In the genomic region with DNA sequence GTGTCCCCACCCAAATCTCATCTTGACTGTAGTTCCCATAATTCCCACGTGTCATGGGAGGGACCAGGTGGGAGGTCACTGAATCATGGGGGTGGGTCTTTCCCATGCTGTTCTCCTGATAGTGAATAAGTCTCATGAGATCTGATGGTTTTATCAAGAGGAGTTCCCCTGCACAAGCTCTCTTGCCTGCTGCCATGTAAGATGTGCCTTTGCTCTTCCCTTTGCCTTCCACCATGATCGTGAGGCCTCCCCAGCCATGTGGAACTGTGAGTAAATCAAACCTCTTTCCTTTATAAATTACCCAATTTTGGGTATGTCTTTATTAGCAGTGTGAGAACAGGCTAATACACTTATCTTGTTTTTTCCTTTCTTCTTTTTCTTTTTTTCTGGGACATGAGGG, we compare ENCODE assay signal across 3 cellular contexts.
A peak's percentile ranks its signal among the peaks of the same experiment; 100 is the strongest.
TF ChIP-seq lines count a peak whose summit lies in the region.

No MANE protein-coding gene starts in this region.

TF ChIP-seq in HEK293, 187 proteins besides CTCF, POLR2A, EP300 and RAD21:
- peak; percentile 16 for TF ChIP-seq SETDB1 (IDR thresholded peaks at IDR 0.05; ENCODE audit: insufficient read length, low read length)
- TF ChIP-seq, protein P1, sequence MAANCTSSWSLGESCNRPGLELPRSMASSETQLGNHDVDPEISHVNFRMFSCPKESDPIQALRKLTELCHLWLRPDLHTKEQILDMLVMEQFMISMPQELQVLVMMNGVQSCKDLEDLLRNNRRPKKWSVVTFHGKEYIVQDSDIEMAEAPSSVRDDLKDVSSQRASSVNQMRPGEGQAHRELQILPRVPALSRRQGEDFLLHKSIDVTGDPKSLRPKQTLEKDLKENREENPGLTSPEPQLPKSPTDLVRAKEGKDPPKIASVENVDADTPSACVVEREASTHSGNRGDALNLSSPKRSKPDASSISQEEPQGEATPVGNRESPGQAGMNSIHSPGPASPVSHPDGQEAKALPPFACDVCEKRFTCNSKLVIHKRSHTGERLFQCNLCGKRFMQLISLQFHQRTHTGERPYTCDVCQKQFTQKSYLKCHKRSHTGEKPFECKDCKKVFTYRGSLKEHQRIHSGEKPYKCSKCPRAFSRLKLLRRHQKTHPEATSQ (tag by site-specific recombination; IDR thresholded peaks at IDR 0.05) = 0 out of 2 replicates have a peak, but pooled peaks have one; percentile 48
- TF ChIP-seq, protein P2, sequence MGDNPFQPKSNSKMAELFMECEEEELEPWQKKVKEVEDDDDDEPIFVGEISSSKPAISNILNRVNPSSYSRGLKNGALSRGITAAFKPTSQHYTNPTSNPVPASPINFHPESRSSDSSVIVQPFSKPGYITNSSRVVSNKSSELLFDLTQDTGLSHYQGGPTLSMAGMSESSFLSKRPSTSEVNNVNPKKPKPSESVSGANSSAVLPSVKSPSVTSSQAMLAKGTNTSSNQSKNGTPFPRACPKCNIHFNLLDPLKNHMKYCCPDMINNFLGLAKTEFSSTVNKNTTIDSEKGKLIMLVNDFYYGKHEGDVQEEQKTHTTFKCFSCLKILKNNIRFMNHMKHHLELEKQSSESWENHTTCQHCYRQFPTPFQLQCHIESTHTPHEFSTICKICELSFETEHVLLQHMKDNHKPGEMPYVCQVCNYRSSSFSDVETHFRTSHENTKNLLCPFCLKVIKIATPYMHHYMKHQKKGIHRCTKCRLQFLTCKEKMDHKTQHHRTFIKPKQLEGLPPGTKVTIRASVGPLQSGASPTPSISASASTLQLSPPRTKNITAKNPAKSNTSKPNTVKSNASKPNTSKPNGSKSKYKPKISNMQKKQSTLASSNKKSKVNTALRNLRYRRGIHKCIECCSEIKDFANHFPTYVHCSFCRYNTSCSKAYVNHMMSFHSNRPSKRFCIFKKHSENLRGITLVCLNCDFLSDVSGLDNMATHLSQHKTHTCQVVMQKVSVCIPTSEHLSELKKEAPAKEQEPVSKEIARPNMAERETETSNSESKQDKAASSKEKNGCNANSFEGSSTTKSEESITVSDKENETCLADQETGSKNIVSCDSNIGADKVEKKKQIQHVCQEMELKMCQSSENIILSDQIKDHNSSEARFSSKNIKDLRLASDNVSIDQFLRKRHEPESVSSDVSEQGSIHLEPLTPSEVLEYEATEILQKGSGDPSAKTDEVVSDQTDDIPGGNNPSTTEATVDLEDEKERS (tag by site-specific recombination; IDR thresholded peaks at IDR 0.05) = 0 out of 2 replicates have a peak, but pooled peaks have one; percentile 7

TF ChIP-seq in K562, 482 proteins besides CTCF, POLR2A, EP300 and RAD21:
- TF ChIP-seq ZFP36 (IDR thresholded peaks at IDR 0.05; ENCODE audit: low read depth, low read length, partially characterized antibody) (peak; percentile 13), ZNF431 (CRISPR knock-in tag; IDR thresholded peaks at IDR 0.05) (peak; percentile 96)
- TF ChIP-seq, protein P3, sequence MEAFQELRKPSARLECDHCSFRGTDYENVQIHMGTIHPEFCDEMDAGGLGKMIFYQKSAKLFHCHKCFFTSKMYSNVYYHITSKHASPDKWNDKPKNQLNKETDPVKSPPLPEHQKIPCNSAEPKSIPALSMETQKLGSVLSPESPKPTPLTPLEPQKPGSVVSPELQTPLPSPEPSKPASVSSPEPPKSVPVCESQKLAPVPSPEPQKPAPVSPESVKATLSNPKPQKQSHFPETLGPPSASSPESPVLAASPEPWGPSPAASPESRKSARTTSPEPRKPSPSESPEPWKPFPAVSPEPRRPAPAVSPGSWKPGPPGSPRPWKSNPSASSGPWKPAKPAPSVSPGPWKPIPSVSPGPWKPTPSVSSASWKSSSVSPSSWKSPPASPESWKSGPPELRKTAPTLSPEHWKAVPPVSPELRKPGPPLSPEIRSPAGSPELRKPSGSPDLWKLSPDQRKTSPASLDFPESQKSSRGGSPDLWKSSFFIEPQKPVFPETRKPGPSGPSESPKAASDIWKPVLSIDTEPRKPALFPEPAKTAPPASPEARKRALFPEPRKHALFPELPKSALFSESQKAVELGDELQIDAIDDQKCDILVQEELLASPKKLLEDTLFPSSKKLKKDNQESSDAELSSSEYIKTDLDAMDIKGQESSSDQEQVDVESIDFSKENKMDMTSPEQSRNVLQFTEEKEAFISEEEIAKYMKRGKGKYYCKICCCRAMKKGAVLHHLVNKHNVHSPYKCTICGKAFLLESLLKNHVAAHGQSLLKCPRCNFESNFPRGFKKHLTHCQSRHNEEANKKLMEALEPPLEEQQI (IDR thresholded peaks at IDR 0.05) = peak; percentile 25; the same call in 1 of the 2 replicates

TF ChIP-seq in HepG2, 621 proteins besides CTCF, POLR2A, EP300 and RAD21:
- TF ChIP-seq ZNF431 (CRISPR knock-in tag; IDR thresholded peaks at IDR 0.05; ENCODE audit: borderline replicate concordance, low read depth) = peak; percentile 95; the same call in 1 of the 2 replicates
